In the genomic region with DNA sequence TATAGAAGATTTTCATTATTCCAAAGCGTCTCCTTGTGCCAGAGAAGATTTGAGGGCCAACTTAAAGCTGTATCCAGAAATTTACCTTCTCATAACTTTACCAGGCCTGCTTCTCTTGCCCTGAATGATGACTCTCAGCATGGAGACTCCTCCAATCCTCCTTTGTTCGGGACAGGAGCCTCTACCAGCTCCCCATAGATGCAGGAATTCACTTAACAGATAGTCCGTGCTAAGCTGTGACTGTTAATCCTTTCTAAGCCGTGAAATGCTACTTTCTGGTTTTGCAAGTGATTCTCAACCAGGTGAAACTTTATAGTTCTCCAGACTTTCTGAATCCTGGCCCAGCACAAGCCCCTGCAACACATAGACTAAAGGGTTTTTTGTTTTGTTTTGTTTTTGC, we compare ENCODE assay signal across 32 cellular contexts.
"Had no signal": no experiment of that assay in that cellular context is flagged by ENCODE, and none has a peak within 500 bp of the region (broad histone marks: within the 10 kb centered on the region; RNA-seq: fewer than 3 reads in every experiment).

No MANE protein-coding gene starts in this region.

- H3K27ac ChIP-seq: hepatocyte, left lung, lower lobe of right lung, pancreas, prostate gland, skin epidermis, stomach, testis, thyroid gland, transverse colon, upper lobe of left lung, vagina had no signal

- H3K36me3 Mint-ChIP-seq: mesothelial cell of epicardium; natural killer cell; stimulated activated naive B cell treated with anti-CD40 and anti-IgM and Interleukin-4, amounts not matched to agents 10 μg/mL and 1 μg/mL and 100 μg/mL, for 72 hours had no signal

- H3K27ac Mint-ChIP-seq: mesothelial cell of epicardium; naive B cell; natural killer cell; nephron progenitor cell; stimulated activated naive B cell treated with anti-CD40 and anti-IgM and Interleukin-4, amounts not matched to agents 10 μg/mL and 1 μg/mL and 100 μg/mL, for 72 hours had no signal

- H3K36me3 ChIP-seq: left lung, lower lobe of right lung, pancreas, prostate gland, stomach, thyroid gland, transverse colon, upper lobe of left lung, vagina had no signal

- H3K4me3 ChIP-seq: hepatocyte, left lung, lower lobe of right lung, pancreas, prostate gland, skin epidermis, stomach, testis, thyroid gland, transverse colon, upper lobe of left lung, vagina had no signal

- H3K9me3 Mint-ChIP-seq: mesothelial cell of epicardium, natural killer cell, nephron progenitor cell had no signal

- H3K27me3 ChIP-seq: hepatocyte, left lung, pancreas, stomach, testis, thyroid gland, transverse colon, upper lobe of left lung, vagina had no signal

- H3K79me2 ChIP-seq: hepatocyte had no signal

- H2AFZ ChIP-seq: hepatocyte had no signal

- ATAC-seq: left colon; left lung; lower lobe of right lung; natural killer cell; pancreas; right cardiac atrium; sciatic nerve; stimulated activated naive B cell treated with anti-CD40 and anti-IgM and Interleukin-4, amounts not matched to agents 10 μg/mL and 1 μg/mL and 100 μg/mL, for 72 hours; stimulated activated naive CD8-positive, alpha-beta T cell treated with anti-CD3 and anti-CD28 coated beads, Interleukin-15, Interleukin-2, amounts not matched to agents 100 U/mL and 50 U/mL, for 24 hours had no signal

- H3K4me3 Mint-ChIP-seq: mesothelial cell of epicardium; naive B cell; natural killer cell; nephron progenitor cell; stimulated activated naive B cell treated with anti-CD40 and anti-IgM and Interleukin-4, amounts not matched to agents 10 μg/mL and 1 μg/mL and 100 μg/mL, for 72 hours had no signal

- H3K4me1 ChIP-seq: left lung, lower lobe of right lung, pancreas, prostate gland, thyroid gland, transverse colon, upper lobe of left lung, vagina had no signal

- H3K9me3 ChIP-seq: left lung, lower lobe of right lung, pancreas, prostate gland, testis, thyroid gland, transverse colon, upper lobe of left lung, vagina had no signal

- H3K4me1 Mint-ChIP-seq: mesothelial cell of epicardium; naive B cell; natural killer cell; nephron progenitor cell; stimulated activated naive B cell treated with anti-CD40 and anti-IgM and Interleukin-4, amounts not matched to agents 10 μg/mL and 1 μg/mL and 100 μg/mL, for 72 hours had no signal

- DNase-seq: islet precursor cell; kidney glomerular epithelial cell; left colon; left lung; lower lobe of right lung; mammary epithelial cell; mesenchymal stem cell; naive B cell; natural killer cell; nephron progenitor cell; nucleus accumbens; pancreas; posterior cingulate gyrus; retina; right cardiac atrium; stimulated activated CD4-positive, alpha-beta T cell treated with anti-CD3 and anti-CD28 coated beads, Interleukin-12 subunit alpha, Interleukin-12 subunit beta, amount 100 ng/mL, for 4 hours; stimulated activated CD4-positive, alpha-beta T cell treated with anti-CD3 and anti-CD28 coated beads, Interleukin-15, amount 100 ng/mL, for 24 hours; stimulated activated CD4-positive, alpha-beta T cell treated with anti-CD3 and anti-CD28 coated beads, Interleukin-2, amount 100 ng/mL, for 24 hours; stimulated activated CD4-positive, alpha-beta T cell treated with anti-CD3 and anti-CD28 coated beads, Interleukin-4, amount 100 ng/mL, for 1 hour; stimulated activated naive B cell treated with anti-CD40 and anti-IgM and Interleukin-4, amounts not matched to agents 10 μg/mL and 1 μg/mL and 100 μg/mL, for 72 hours; stimulated activated naive CD8-positive, alpha-beta T cell treated with anti-CD3 and anti-CD28 coated beads, Interleukin-15, Interleukin-2, amounts not matched to agents 100 U/mL and 50 U/mL, for 24 hours; stomach; testis; thyroid gland; transverse colon; upper lobe of left lung had no signal

- H3K4me2 ChIP-seq: hepatocyte had no signal
